In genomic region chr22:23750744-23751440, GRCh38 we compare ENCODE assay signal across 8 cellular contexts. TPM values are rescaled to one million over a fixed set of nuclear protein-coding genes. Genes with fewer than 3 reads are reported as not detected.
DNase-seq lines count a peak whose midpoint lies in the region; ATAC-seq and TF ChIP-seq lines count a peak whose summit lies in the region.

Gene ZNF70, minus strand, starts transcription at chr22:23751112. Its CDS starts 5,972 bp downstream, at chr22:23745140.

- H3K27me3 Mint-ChIP-seq in T-helper 1 cell treated with Interleukin-12 subunit alpha and Interleukin-12 subunit beta and Interleukin-4 antibody, amounts not matched to agents 30 μg/mL and 1 μg/mL, for 36 hours (ENCODE audit: low read depth) = peaks cover 5% of the 10 kb centered on the region

- H3K27me3 ChIP-seq in right cardiac atrium (ENCODE audit: control insufficient read depth, insufficient read depth) (no peaks in the 10 kb centered on the region), vagina (no peaks in the 10 kb centered on the region)

- peak; percentile 56 for DNase-seq in GF-D8 (lab: John Stamatoyannopoulos, UW)
- DNase-seq in HCEC 1CT = peak; percentile 75
- peak; percentile 85 for DNase-seq in NCI-H1105 (lab: John Stamatoyannopoulos, UW)
- peak in 49 of 56 donors; percentile 25 to 86 (median 59) for DNase-seq in amygdala (lab: John Stamatoyannopoulos, UW)
- DNase-seq in right cardiac atrium = peak; percentile 89 to 96 (median 94)
- DNase-seq in renal cortical epithelial cell (ENCODE audit: low read depth) = peak; percentile 46
- DNase-seq in vagina (ENCODE audit: extremely low spot score in 2 of 2) = no peak

- peak within 1 kb of the TSS; percentile 88 for H3K4me3 ChIP-seq in right cardiac atrium (ENCODE audit: low read length)
- H3K4me3 ChIP-seq in vagina = peak within 1 kb of the TSS; percentile 60 to 84

- peaks cover 6% of the 10 kb centered on the region for H3K36me3 Mint-ChIP-seq in T-helper 1 cell treated with Interleukin-12 subunit alpha and Interleukin-12 subunit beta and Interleukin-4 antibody, amounts not matched to agents 30 μg/mL and 1 μg/mL, for 36 hours (ENCODE audit: low read depth)

- intact Hi-C loops in right cardiac atrium (cut with DNase I) = no loop called here
- intact Hi-C loops in vagina (cut with DNase I) = no loop called here

- peak within 1 kb of the TSS; percentile 70 for H3K27ac Mint-ChIP-seq in T-helper 1 cell treated with Interleukin-12 subunit alpha and Interleukin-12 subunit beta and Interleukin-4 antibody, amounts not matched to agents 30 μg/mL and 1 μg/mL, for 36 hours

- H3K4me1 ChIP-seq in right cardiac atrium (ENCODE audit: control insufficient read depth, insufficient read depth, low read length) = no peaks in the 10 kb centered on the region
- peaks cover 19% of the 10 kb centered on the region for H3K4me1 ChIP-seq in vagina

- H3K9me3 ChIP-seq in right cardiac atrium (ENCODE audit: control insufficient read depth, low read length) = no peaks in the 10 kb centered on the region
- no peaks in the 10 kb centered on the region for H3K9me3 ChIP-seq in vagina

- peaks cover 15% of the 10 kb centered on the region for H3K4me1 Mint-ChIP-seq in T-helper 1 cell treated with Interleukin-12 subunit alpha and Interleukin-12 subunit beta and Interleukin-4 antibody, amounts not matched to agents 30 μg/mL and 1 μg/mL, for 36 hours (ENCODE audit: low read depth)

- no peaks in the 10 kb centered on the region for H3K9me3 Mint-ChIP-seq in T-helper 1 cell treated with Interleukin-12 subunit alpha and Interleukin-12 subunit beta and Interleukin-4 antibody, amounts not matched to agents 30 μg/mL and 1 μg/mL, for 36 hours

- TF ChIP-seq CTCF in vagina (IDR thresholded peaks at IDR 0.05) = no peak

- ATAC-seq in right cardiac atrium = peak; percentile 86 to 91

- peak within 1 kb of the TSS; percentile 80 for H3K4me3 Mint-ChIP-seq in T-helper 1 cell treated with Interleukin-12 subunit alpha and Interleukin-12 subunit beta and Interleukin-4 antibody, amounts not matched to agents 30 μg/mL and 1 μg/mL, for 36 hours

- under 1% methylated on average over 76 of the region's 76 CpGs for WGBS in right cardiac atrium

- H3K27ac ChIP-seq in right cardiac atrium (ENCODE audit: low read length) (peak within 1 kb of the TSS; percentile 82), vagina (peak within 1 kb of the TSS; percentile 90)

- no peaks in the 10 kb centered on the region for H3K36me3 ChIP-seq in vagina

- TF ChIP-seq POLR2A in vagina (IDR thresholded peaks at IDR 0.05) = peak in 1 of 2 donors; percentile 18

RNA-seq across cellular contexts. Expression of gene ZNF70, which starts in this region (rescaled TPM):
- total RNA-seq in right cardiac atrium (1 to 10 TPM; 5.6 to 6.3 (median 6.1) TPM), renal cortical epithelial cell (0.87 and 4.3 TPM in 2 replicates), vagina (4.9 TPM)
- polyA plus RNA-seq in right cardiac atrium = 1.9 TPM

Comparison
In these comparisons a context has a peak if more than half of its experiments do, and no peak if none do; other contexts are left out.
1. DNase-seq: peak in GF-D8 (single experiment), HCEC 1CT (single experiment), NCI-H1105 (single experiment), amygdala (49 of 56), right cardiac atrium (3 of 3) and renal cortical epithelial cell (single experiment); none in vagina (0 of 2).